ENCODE assay signal across 9 cellular contexts in the genomic region with DNA sequence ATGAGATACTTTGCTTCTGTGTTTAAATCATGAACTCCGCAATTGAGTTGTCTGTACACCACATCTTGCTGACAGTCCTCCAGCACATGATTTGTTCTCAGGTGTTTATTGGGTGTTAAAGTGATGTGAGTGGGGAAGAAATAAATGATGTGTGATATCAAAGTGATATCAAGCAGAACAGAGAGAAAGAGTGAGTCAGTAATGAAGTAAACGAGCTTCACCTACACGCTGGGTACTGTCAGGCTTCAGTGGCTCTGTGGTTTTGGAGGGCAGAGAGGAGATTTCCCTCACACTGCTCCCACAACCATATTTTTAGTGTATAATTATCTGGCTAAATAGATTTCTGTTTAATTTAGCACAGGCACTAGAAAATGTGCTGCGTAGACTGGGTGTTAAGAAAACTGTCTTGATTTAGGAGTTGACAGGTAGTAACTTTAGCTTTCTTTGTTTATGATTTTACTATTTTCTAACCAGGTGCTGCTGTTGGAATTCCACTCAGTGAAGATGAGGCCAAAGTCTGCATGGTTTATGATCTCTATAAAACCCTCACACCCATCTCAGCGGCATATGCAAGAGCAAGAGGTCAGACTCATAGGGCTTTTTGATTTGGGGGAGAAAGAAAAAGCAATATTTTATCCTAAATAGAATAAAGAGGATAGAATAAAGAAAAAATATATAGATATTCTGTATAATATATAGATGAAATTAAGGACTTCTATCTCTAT. TPM values are rescaled to one million over a fixed set of nuclear protein-coding genes. Genes with fewer than 3 reads are reported as not detected.
DNase-seq lines count a peak whose midpoint lies in the region; ATAC-seq, FAIRE-seq and TF ChIP-seq lines count a peak whose summit lies in the region.
"Had no signal": no experiment of that assay in that cellular context is flagged by ENCODE, and none has a peak within 500 bp of the region (broad histone marks: within the 10 kb centered on the region; RNA-seq: fewer than 3 reads in every experiment).

No MANE protein-coding gene starts in this region.

- no peak overlapping the region for H3K4me3 Mint-ChIP-seq in CD4-positive, alpha-beta T cell
- H3K4me3 Mint-ChIP-seq in activated CD4-positive, alpha-beta T cell treated with anti-CD3 and anti-CD28 coated beads, Interleukin-2, amount 10 ng/mL, durations not matched to agents 24 days and 14 days: no peak overlapping the region

- POLR2A ChIA-PET in CD4-positive, alpha-beta T cell (lab: Charles Lee): no interaction called here

- ATAC-seq in CD4-positive, alpha-beta T cell (ENCODE audit: poor library complexity): no peak
- ATAC-seq in GM19025 (IDR thresholded peaks at IDR 0.05; ENCODE audit: low read depth, unreplicated experiment) (peak; percentile 58), HG03097 (IDR thresholded peaks at IDR 0.05; ENCODE audit: low FRiP score, unreplicated experiment) (peak; percentile 90), foreskin keratinocyte (no peak)

- H3K27ac ChIP-seq in CD4-positive, alpha-beta T cell (ENCODE audit: low read depth, low read length): no peak overlapping the region
- H3K27ac ChIP-seq in VCaP: peak overlapping the region; percentile 43
- no peak overlapping the region for H3K27ac ChIP-seq in foreskin keratinocyte

- H3K27ac Mint-ChIP-seq in CD4-positive, alpha-beta T cell: peak overlapping the region; percentile 14
- H3K27ac Mint-ChIP-seq in activated CD4-positive, alpha-beta T cell treated with anti-CD3 and anti-CD28 coated beads, Interleukin-2, amount 10 ng/mL, durations not matched to agents 24 days and 14 days: no peak overlapping the region

- H3K9me3 Mint-ChIP-seq in CD4-positive, alpha-beta T cell: no peaks in the 10 kb centered on the region
- no peaks in the 10 kb centered on the region for H3K9me3 Mint-ChIP-seq in activated CD4-positive, alpha-beta T cell treated with anti-CD3 and anti-CD28 coated beads, Interleukin-2, amount 10 ng/mL, durations not matched to agents 24 days and 14 days

- CTCF ChIA-PET in CD4-positive, alpha-beta T cell (lab: Charles Lee): no interaction called here

- no peaks in the 10 kb centered on the region for H3K4me1 ChIP-seq in foreskin keratinocyte

- H3K27me3 ChIP-seq in CD4-positive, alpha-beta T cell (ENCODE audit: control insufficient read depth, insufficient read depth, low read length): no peaks in the 10 kb centered on the region
- H3K27me3 ChIP-seq in foreskin keratinocyte: no peaks in the 10 kb centered on the region

- intact Hi-C loops in CD4-positive, alpha-beta T cell (cut with DNase I, micrococcal nuclease): no loop called here
- intact Hi-C loops in activated CD4-positive, alpha-beta T cell treated with anti-CD3 and anti-CD28 coated beads, Interleukin-2, amount 10 ng/mL, durations not matched to agents 24 days and 14 days (cut with micrococcal nuclease): no loop called here

- no peak for TF ChIP-seq CTCF in CD4-positive, alpha-beta T cell (IDR thresholded peaks at IDR 0.05)
- TF ChIP-seq CTCF in VCaP (conservative IDR thresholded peaks at IDR 0.05) (no peak), foreskin keratinocyte (conservative IDR thresholded peaks at IDR 0.05) (no peak)

- no peaks in the 10 kb centered on the region for H3K9me3 ChIP-seq in CD4-positive, alpha-beta T cell (ENCODE audit: control insufficient read depth, low read length)

- no peak for FAIRE-seq in frontal cortex (lab: Jason Lieb, UNC)

- no peaks in the 10 kb centered on the region for H3K27me3 Mint-ChIP-seq in CD4-positive, alpha-beta T cell
- no peaks in the 10 kb centered on the region for H3K27me3 Mint-ChIP-seq in activated CD4-positive, alpha-beta T cell treated with anti-CD3 and anti-CD28 coated beads, Interleukin-2, amount 10 ng/mL, durations not matched to agents 24 days and 14 days

- peaks cover 93% of the 10 kb centered on the region for H3K36me3 Mint-ChIP-seq in CD4-positive, alpha-beta T cell (ENCODE audit: low read depth)
- H3K36me3 Mint-ChIP-seq in activated CD4-positive, alpha-beta T cell treated with anti-CD3 and anti-CD28 coated beads, Interleukin-2, amount 10 ng/mL, durations not matched to agents 24 days and 14 days (ENCODE audit: low read depth): peaks cover 70% of the 10 kb centered on the region

- DNase-seq in CD4-positive, alpha-beta T cell: no peak
- no peak for DNase-seq in activated CD4-positive, alpha-beta T cell treated with anti-CD3 and anti-CD28 coated beads, Interleukin-2, amount 10 ng/mL, durations not matched to agents 24 days and 14 days
- DNase-seq in frontal cortex (ENCODE audit: low spot score in 2 of 2) (no peak), foreskin keratinocyte (no peak), OCI-M1 (lab: John Stamatoyannopoulos, UW) (no peak)
- DNase-seq: SW 1271 had no signal

- peaks cover 9% of the 10 kb centered on the region for H3K4me1 Mint-ChIP-seq in CD4-positive, alpha-beta T cell (ENCODE audit: low read depth)
- peaks cover 17% of the 10 kb centered on the region for H3K4me1 Mint-ChIP-seq in activated CD4-positive, alpha-beta T cell treated with anti-CD3 and anti-CD28 coated beads, Interleukin-2, amount 10 ng/mL, durations not matched to agents 24 days and 14 days

RNA-seq across cellular contexts. Expression of gene ATIC, which starts 21.2 kb away (rescaled TPM):
- 10 to 100 TPM; 40.5 to 43.3 TPM for total RNA-seq in CD4-positive, alpha-beta T cell
- total RNA-seq in activated CD4-positive, alpha-beta T cell treated with anti-CD3 and anti-CD28 coated beads, Interleukin-2, amount 10 ng/mL, durations not matched to agents 24 days and 14 days: 316 and 322 TPM in 2 replicates
- total RNA-seq in frontal cortex: 13.9 TPM
- total RNA-seq in foreskin keratinocyte: 153 and 154 TPM in 2 replicates
- 186 and 206 TPM in 2 replicates for polyA plus RNA-seq in foreskin keratinocyte

Comparison
In these comparisons a context has a peak if more than half of its experiments do, and no peak if none do; other contexts are left out.
1. ATAC-seq: peak in GM19025 (single experiment) and HG03097 (single experiment); none in CD4-positive, alpha-beta T cell (single experiment) and foreskin keratinocyte (single experiment).